8 cellular contexts compared by ENCODE assay signal in genomic region chr2:55133467-55134315, GRCh38.
DNase-seq lines count a peak whose midpoint lies in the region; ATAC-seq and TF ChIP-seq lines count a peak whose summit lies in the region.

No MANE protein-coding gene starts in this region.

- no peaks in the 10 kb centered on the region for H3K27me3 Mint-ChIP-seq in activated CD8-positive, alpha-beta T cell treated with anti-CD3 and anti-CD28 coated beads for 36 hours

- H3K4me3 ChIP-seq in epithelial cell of proximal tubule (ENCODE audit: low read depth, low read length) (no peak overlapping the region), muscle layer of duodenum (ENCODE audit: low read depth in 1 of 2, low read length in 2 of 2) (peak overlapping the region; percentile 31 to 43), stomach smooth muscle (ENCODE audit: low read length in 2 of 2) (peak overlapping the region; percentile 28 to 73)

- H3K4me1 ChIP-seq in muscle layer of duodenum (ENCODE audit: control insufficient read depth in 1 of 2, insufficient read depth in 2 of 2, low read length in 2 of 2) (peaks cover 22 to 32% of the 10 kb centered on the region in 2 donors), stomach smooth muscle (ENCODE audit: control insufficient read depth, insufficient read depth, low read length) (peaks cover 39% of the 10 kb centered on the region)

- peaks cover 2% of the 10 kb centered on the region for H3K9me3 Mint-ChIP-seq in activated CD8-positive, alpha-beta T cell treated with anti-CD3 and anti-CD28 coated beads for 36 hours

- peak overlapping the region; percentile 4 to 60 for H3K9ac ChIP-seq in stomach smooth muscle (ENCODE audit: low read length in 2 of 2)

- peak overlapping the region; percentile 66 for H3K4me3 Mint-ChIP-seq in activated CD8-positive, alpha-beta T cell treated with anti-CD3 and anti-CD28 coated beads for 36 hours

- H3K27ac ChIP-seq in muscle layer of duodenum (ENCODE audit: low read length): peak overlapping the region; percentile 70
- H3K27ac ChIP-seq in stomach smooth muscle (ENCODE audit: low read length): peak overlapping the region; percentile 74

- H3K36me3 ChIP-seq in muscle layer of duodenum (ENCODE audit: control insufficient read depth in 1 of 2, insufficient read depth in 2 of 2, low read length in 2 of 2) (no peaks in the 10 kb centered on the region), stomach smooth muscle (ENCODE audit: control insufficient read depth in 2 of 2, insufficient read depth in 2 of 2, low read length in 2 of 2) (no peaks in the 10 kb centered on the region)

- peak overlapping the region; percentile 96 for H3K27ac Mint-ChIP-seq in activated CD8-positive, alpha-beta T cell treated with anti-CD3 and anti-CD28 coated beads for 36 hours

- peaks cover 2% of the 10 kb centered on the region for H3K36me3 Mint-ChIP-seq in activated CD8-positive, alpha-beta T cell treated with anti-CD3 and anti-CD28 coated beads for 36 hours (ENCODE audit: low read depth)

- peaks cover 26% of the 10 kb centered on the region for H3K4me1 Mint-ChIP-seq in activated CD8-positive, alpha-beta T cell treated with anti-CD3 and anti-CD28 coated beads for 36 hours (ENCODE audit: low read depth)

- intact Hi-C loops in activated CD8-positive, alpha-beta T cell treated with anti-CD3 and anti-CD28 coated beads for 36 hours (cut with micrococcal nuclease): no loop called here

- H3K9me3 ChIP-seq in muscle layer of duodenum (ENCODE audit: control insufficient read depth in 1 of 2, low read length in 2 of 2) (no peaks in the 10 kb centered on the region), stomach smooth muscle (ENCODE audit: control insufficient read depth in 2 of 2, low read length in 2 of 2) (no peaks in the 10 kb centered on the region)

- CTCF ChIA-PET in activated CD8-positive, alpha-beta T cell treated with anti-CD3 and anti-CD28 coated beads for 36 hours (lab: Charles Lee): interaction anchor here (0.9 to 1.2 kb wide), 2 partner anchors 84 to 85 kb away, joined by 3 to 4 read pairs; partner anchors contain the start of gene RTN4

- ATAC-seq in GM19372 (IDR thresholded peaks at IDR 0.05; ENCODE audit: low read depth, unreplicated experiment) (peak; percentile 80), HG03521 (IDR thresholded peaks at IDR 0.05; ENCODE audit: unreplicated experiment) (peak; percentile 92)
- peak; percentile 94 for ATAC-seq in activated CD8-positive, alpha-beta T cell treated with anti-CD3 and anti-CD28 coated beads for 36 hours

- DNase-seq in AML-193 (lab: John Stamatoyannopoulos, UW): peak; percentile 24 to 25
- peak; percentile 70 for DNase-seq in activated CD8-positive, alpha-beta T cell treated with anti-CD3 and anti-CD28 coated beads for 36 hours
- peak; percentile 44 for DNase-seq in epithelial cell of proximal tubule (ENCODE audit: low read depth)
- no peak for DNase-seq in NCI-H2227 treated with DMSO at 0.1 percent for 48 hours (lab: John Stamatoyannopoulos, UW)

- TF ChIP-seq CTCF in activated CD8-positive, alpha-beta T cell treated with anti-CD3 and anti-CD28 coated beads for 36 hours (IDR thresholded peaks at IDR 0.05): no peak
- TF ChIP-seq CTCF in epithelial cell of proximal tubule (conservative IDR thresholded peaks at IDR 0.05; ENCODE audit: low read depth, low read length): no peak

- H3K27me3 ChIP-seq in muscle layer of duodenum (ENCODE audit: low read depth, low read length) (no peaks in the 10 kb centered on the region), stomach smooth muscle (ENCODE audit: control insufficient read depth in 1 of 2, insufficient read depth in 2 of 2, low read length in 2 of 2) (no peaks in the 10 kb centered on the region)

- POLR2A ChIA-PET in activated CD8-positive, alpha-beta T cell treated with anti-CD3 and anti-CD28 coated beads for 36 hours (lab: Charles Lee): interaction anchor here (0.9 kb wide), 1 partner anchor 82 kb away, joined by 4 read pairs; no protein-coding TSS in a partner anchor
